ENCODE assay signal across 18 cellular contexts in genomic region chr2:27795093-27795834, GRCh38. TPM values are rescaled to one million over a fixed set of nuclear protein-coding genes. Genes with fewer than 3 reads are reported as not detected.
DNase-seq lines count a peak whose midpoint lies in the region; ATAC-seq, FAIRE-seq and TF ChIP-seq lines count a peak whose summit lies in the region.
"Had no signal": no experiment of that assay in that cellular context is flagged by ENCODE, and none has a peak within 500 bp of the region (broad histone marks: within the 10 kb centered on the region; RNA-seq: fewer than 3 reads in every experiment).

No MANE protein-coding gene starts in this region.

- no peak overlapping the region for H3K14ac ChIP-seq in mesenchymal stem cell (ENCODE audit: low read length in 2 of 2)

- CTCF ChIA-PET in Calu3 (lab: Charles Lee): interaction anchor here (0.7 kb wide), 1 partner anchor 361 kb away, joined by 3 read pairs; no protein-coding TSS in a partner anchor

- 78% methylated on average over 7 of the region's 8 CpGs for WGBS in mesenchymal stem cell
- 92% methylated on average over 8 of the region's 8 CpGs for WGBS in pancreas, 2 donors

- no peak overlapping the region for H3K23ac ChIP-seq in mesenchymal stem cell (ENCODE audit: low read length in 2 of 2)

- no peak overlapping the region for H3K4me3 Mint-ChIP-seq in Calu3 (ENCODE audit: low read depth, unreplicated experiment)
- H3K4me3 Mint-ChIP-seq: activated T-cell treated with anti-CD3 and anti-CD28 coated beads, Interleukin-2, amount 50 U/mL, for 4 hours; B cell; natural killer cell had no signal

- H3K9me3 ChIP-seq in adipocyte (ENCODE audit: control insufficient read depth, low read length) (no peaks in the 10 kb centered on the region), mesenchymal stem cell (ENCODE audit: control insufficient read depth, low read length) (no peaks in the 10 kb centered on the region), skeletal muscle satellite cell (replicated peaks; ENCODE audit: low read length) (no peaks in the 10 kb centered on the region), pancreas (no peaks in the 10 kb centered on the region)

- H2BK12ac ChIP-seq in mesenchymal stem cell (ENCODE audit: low read length in 2 of 2): peak overlapping the region; percentile 69 to 75

- peak overlapping the region; percentile 11 for H2AK5ac ChIP-seq in mesenchymal stem cell (ENCODE audit: low read length, severe bottlenecking)

- BruUV-seq in Calu3 (replicated peaks; lab: Mats Ljungman, UMichigan): no TSS peak

- no peak for DNase-seq in Calu3
- no peak for DNase-seq in adipocyte (ENCODE audit: low read depth)
- DNase-seq in mesenchymal stem cell: no peak
- DNase-seq in NCI-H774 (lab: John Stamatoyannopoulos, UW): no peak
- no peak for DNase-seq in pancreas
- no peak for DNase-seq in foreskin fibroblast
- DNase-seq: activated CD4-positive, alpha-beta T cell treated with anti-CD3 and anti-CD28 coated beads for 48 hours; activated T-cell treated with anti-CD3 and anti-CD28 coated beads, Interleukin-2, amount 50 U/mL, for 4 hours; amniotic stem cell; DMS79; natural killer cell; NCI-H345; PC-9; stimulated activated CD4-positive, alpha-beta T cell treated with anti-CD3 and anti-CD28 coated beads, Interleukin-15, amount 100 ng/mL, for 24 hours; T-helper 2 cell had no signal

- H2BK15ac ChIP-seq in mesenchymal stem cell (ENCODE audit: low read depth, poor library complexity, severe bottlenecking): no peak overlapping the region

- H3K9ac ChIP-seq in adipocyte (ENCODE audit: low read length) (peak overlapping the region; percentile 2), mesenchymal stem cell (ENCODE audit: low read length) (peak overlapping the region; percentile 40), skeletal muscle satellite cell (ENCODE audit: low read depth, low read length) (peak overlapping the region; percentile 27)

- no peak overlapping the region for H4K8ac ChIP-seq in mesenchymal stem cell (ENCODE audit: low read length)

- FAIRE-seq in pancreas (lab: Jason Lieb, UNC): no peak

- H3K27ac Mint-ChIP-seq in Calu3 (ENCODE audit: unreplicated experiment): peak overlapping the region; percentile 49
- H3K27ac Mint-ChIP-seq: B cell had no signal

- H3K79me1 ChIP-seq in mesenchymal stem cell (replicated peaks; ENCODE audit: low read length, poor library complexity, severe bottlenecking): peaks cover 4% of the 10 kb centered on the region

- ATAC-seq in pancreas: no peak
- no peak for ATAC-seq in HG02588 (IDR thresholded peaks at IDR 0.05; ENCODE audit: unreplicated experiment)
- ATAC-seq: activated T-cell treated with anti-CD3 and anti-CD28 coated beads, Interleukin-2, amount 50 U/mL, for 4 hours; natural killer cell had no signal

- TF ChIP-seq CTCF in Calu3 (IDR thresholded peaks at IDR 0.05; ENCODE audit: unreplicated experiment) (no peak), pancreas (IDR thresholded peaks at IDR 0.05) (no peak), foreskin fibroblast (IDR thresholded peaks at IDR 0.05; ENCODE audit: low read depth, low read length) (no peak)

- H3K4me2 ChIP-seq in mesenchymal stem cell (ENCODE audit: low read length, poor library complexity, severe bottlenecking) (no peak overlapping the region), skeletal muscle satellite cell (ENCODE audit: low read length) (no peak overlapping the region)
- H3K4me2 ChIP-seq: PC-9 had no signal

- peak overlapping the region; percentile 54 for H2BK120ac ChIP-seq in mesenchymal stem cell (ENCODE audit: low read depth, low read length)

- no peaks in the 10 kb centered on the region for H3K27me3 Mint-ChIP-seq in Calu3 (ENCODE audit: unreplicated experiment)
- H3K27me3 Mint-ChIP-seq: B cell had no signal

- H3K4me1 ChIP-seq in adipocyte (ENCODE audit: control insufficient read depth, insufficient read depth, low read length): peaks cover 37% of the 10 kb centered on the region
- peaks cover 12% of the 10 kb centered on the region for H3K4me1 ChIP-seq in mesenchymal stem cell (ENCODE audit: control insufficient read depth, insufficient read depth, low read depth, low read length)
- H3K4me1 ChIP-seq in skeletal muscle satellite cell (ENCODE audit: control insufficient read depth, insufficient read depth, low read length): peaks cover 60% of the 10 kb centered on the region
- H3K4me1 ChIP-seq in pancreas: no peaks in the 10 kb centered on the region

- H3K18ac ChIP-seq in mesenchymal stem cell (ENCODE audit: low read depth in 1 of 2, low read length in 2 of 2): peak overlapping the region; percentile 37 to 54

- peak overlapping the region; percentile 36 for H4K91ac ChIP-seq in mesenchymal stem cell (ENCODE audit: low read length)

- peak overlapping the region; percentile 13 to 40 for H3K4ac ChIP-seq in mesenchymal stem cell (ENCODE audit: low read depth in 1 of 2, low read length in 2 of 2)

- no peaks in the 10 kb centered on the region for H3K27me3 ChIP-seq in adipocyte (replicated peaks; ENCODE audit: control insufficient read depth, insufficient read depth, low read length)
- no peaks in the 10 kb centered on the region for H3K27me3 ChIP-seq in mesenchymal stem cell (ENCODE audit: control insufficient read depth in 1 of 2, insufficient read depth in 1 of 2, low read length in 2 of 2)
- no peaks in the 10 kb centered on the region for H3K27me3 ChIP-seq in skeletal muscle satellite cell (ENCODE audit: control insufficient read depth, insufficient read depth, low read length)
- no peaks in the 10 kb centered on the region for H3K27me3 ChIP-seq in pancreas

- no peak overlapping the region for H2BK5ac ChIP-seq in mesenchymal stem cell (ENCODE audit: low read depth, low read length, poor library complexity, severe bottlenecking)

- H3K4me3 ChIP-seq in adipocyte (ENCODE audit: low read length) (no peak overlapping the region), mesenchymal stem cell (ENCODE audit: insufficient read depth in 1 of 2, low read depth in 1 of 2, low read length in 2 of 2) (no peak overlapping the region), skeletal muscle satellite cell (ENCODE audit: low read length) (no peak overlapping the region), pancreas (no peak overlapping the region), foreskin fibroblast (ENCODE audit: low read depth in 1 of 2, low read length in 2 of 2) (no peak overlapping the region)
- H3K4me3 ChIP-seq: PC-9 had no signal

- peaks cover 76% of the 10 kb centered on the region for H3K4me1 Mint-ChIP-seq in Calu3 (ENCODE audit: low read depth, unreplicated experiment)
- H3K4me1 Mint-ChIP-seq: B cell had no signal

- peaks cover 3% of the 10 kb centered on the region for H3K9me3 Mint-ChIP-seq in Calu3 (ENCODE audit: low read depth, unreplicated experiment)
- H3K9me3 Mint-ChIP-seq: activated T-cell treated with anti-CD3 and anti-CD28 coated beads, Interleukin-2, amount 50 U/mL, for 4 hours; natural killer cell had no signal

- no peak overlapping the region for H3K27ac ChIP-seq in mesenchymal stem cell (ENCODE audit: low read length, poor library complexity, severe bottlenecking)
- no peak overlapping the region for H3K27ac ChIP-seq in pancreas
- H3K27ac ChIP-seq: PC-9 had no signal

- H3K36me3 ChIP-seq in adipocyte (ENCODE audit: control insufficient read depth, insufficient read depth, low read length, severe bottlenecking) (no peaks in the 10 kb centered on the region), mesenchymal stem cell (ENCODE audit: control insufficient read depth in 1 of 2, insufficient read depth in 2 of 2, low read depth in 1 of 2, low read length in 2 of 2) (no peaks in the 10 kb centered on the region), skeletal muscle satellite cell (ENCODE audit: insufficient read depth, low read length) (no peaks in the 10 kb centered on the region), pancreas (no peaks in the 10 kb centered on the region)

- peaks cover 6% of the 10 kb centered on the region for H3K36me3 Mint-ChIP-seq in Calu3 (ENCODE audit: insufficient read depth, unreplicated experiment)
- H3K36me3 Mint-ChIP-seq: natural killer cell had no signal

- intact Hi-C loops in Calu3 (cut with micrococcal nuclease; ENCODE audit: unreplicated experiment) (loop anchor here (10.0 kb wide), 1 partner anchor 130 kb away; no protein-coding TSS in a partner anchor), pancreas (cut with DNase I) (no loop called here)

- H2AFZ ChIP-seq in mesenchymal stem cell (ENCODE audit: low read depth, low read length): no peak overlapping the region
- H2AFZ ChIP-seq: PC-9 had no signal

RNA-seq across cellular contexts. Expression of gene MRPL33, which starts 23.7 kb away (rescaled TPM):
- total RNA-seq in Calu3 (2022) (75.8 and 82.9 TPM in 2 replicates), pancreas (10 to 100 TPM; 17.8 to 29.7 (median 26.0) TPM)
- 295 TPM for polyA plus RNA-seq in mesenchymal stem cell (2013, experiment 1 of 2)
- 307 TPM for polyA plus RNA-seq in mesenchymal stem cell (2013, experiment 2 of 2)
- total RNA-seq in skeletal muscle satellite cell (2012; rRNA removed): 118 and 188 TPM in 2 replicates
- polyA plus RNA-seq in pancreas: 100 to 1,000 TPM in 1 of 2 donors, 10 to 100 TPM in 1; 29.2 to 120 TPM
